18 cellular contexts compared by ENCODE assay signal in genomic region chr14:93731753-93732152, GRCh38. TPM values are rescaled to one million over a fixed set of nuclear protein-coding genes. Genes with fewer than 3 reads are reported as not detected.
DNase-seq lines count a peak whose midpoint lies in the region; ATAC-seq, FAIRE-seq and TF ChIP-seq lines count a peak whose summit lies in the region.
"Had no signal": no experiment of that assay in that cellular context is flagged by ENCODE, and none has a peak within 500 bp of the region (broad histone marks: within the 10 kb centered on the region; RNA-seq: fewer than 3 reads in every experiment).

No MANE protein-coding gene starts in this region.

- peaks cover 0 to 3% of the 10 kb centered on the region in 2 donors for H3K4me1 ChIP-seq in left lung
- H3K4me1 ChIP-seq: A549 had no signal

- H3K27ac Mint-ChIP-seq in mesothelial cell of epicardium (no peak overlapping the region), HFFc6 (no peak overlapping the region)
- H3K27ac Mint-ChIP-seq: T-helper 1 cell treated with Interleukin-12 subunit alpha and Interleukin-12 subunit beta and Interleukin-4 antibody, amounts not matched to agents 30 μg/mL and 1 μg/mL, for 36 hours had no signal

- ATAC-seq in left lung = peak; percentile 83
- ATAC-seq in HG03097 (IDR thresholded peaks at IDR 0.05; ENCODE audit: low FRiP score, unreplicated experiment) = no peak
- ATAC-seq: A549 had no signal

- H3K4me3 ChIP-seq in left lung = no peak overlapping the region
- H3K4me3 ChIP-seq: A549 had no signal

- H3K36me3 ChIP-seq in left lung = no peaks in the 10 kb centered on the region

- H3K4me3 Mint-ChIP-seq in mesothelial cell of epicardium = no peak overlapping the region
- no peak overlapping the region for H3K4me3 Mint-ChIP-seq in HFFc6
- H3K4me3 Mint-ChIP-seq: T-helper 1 cell treated with Interleukin-12 subunit alpha and Interleukin-12 subunit beta and Interleukin-4 antibody, amounts not matched to agents 30 μg/mL and 1 μg/mL, for 36 hours had no signal

- no peak overlapping the region for H3K27ac ChIP-seq in left lung
- H3K27ac ChIP-seq: A549 had no signal

- no peaks in the 10 kb centered on the region for H3K9me3 Mint-ChIP-seq in mesothelial cell of epicardium
- H3K9me3 Mint-ChIP-seq in HFFc6 = peaks cover 55% of the 10 kb centered on the region
- H3K9me3 Mint-ChIP-seq: T-helper 1 cell treated with Interleukin-12 subunit alpha and Interleukin-12 subunit beta and Interleukin-4 antibody, amounts not matched to agents 30 μg/mL and 1 μg/mL, for 36 hours had no signal

- H3K27me3 ChIP-seq in left lung = peaks cover 0 to 41% of the 10 kb centered on the region in 2 donors

- FAIRE-seq in frontal cortex (lab: Jason Lieb, UNC) = no peak
- FAIRE-seq: A549, GM12892 had no signal

- intact Hi-C loops in left lung (cut with DNase I) = no loop called here

- DNase-seq in NOMO-1 (lab: John Stamatoyannopoulos, UW; ENCODE audit: unreplicated experiment in 2 of 2) (peak; percentile 1 to 3), NOMO-1 treated with dmso at 0.1 percent for 144 hours (lab: John Stamatoyannopoulos, UW; ENCODE audit: unreplicated experiment) (no peak), NCI-H510A treated with DMSO at 0.1 percent for 48 hours (lab: John Stamatoyannopoulos, UW) (peak; percentile 18), left lung (peak in 1 of 2 donors; percentile 45), frontal cortex (ENCODE audit: low spot score in 2 of 2) (no peak), mesothelial cell of epicardium (ENCODE audit: low spot score in 2 of 2, unreplicated experiment in 2 of 2) (no peak), HFFc6 (no peak)
- DNase-seq: C1 segment of cervical spinal cord, GOT3, KBM-7, NCI-H1694, NCI-H2171 treated with DMSO at 0.1 percent for 48 hours, NCI-H526, SIG-M5 had no signal

- H3K27me3 Mint-ChIP-seq in mesothelial cell of epicardium (ENCODE audit: low read depth) = peaks cover 3% of the 10 kb centered on the region
- H3K27me3 Mint-ChIP-seq in HFFc6 (ENCODE audit: insufficient read depth) = peaks cover 1% of the 10 kb centered on the region; the same call in 1 of the 2 replicates

- H3K4me1 Mint-ChIP-seq in mesothelial cell of epicardium = peaks cover 5% of the 10 kb centered on the region
- no peaks in the 10 kb centered on the region for H3K4me1 Mint-ChIP-seq in HFFc6 (ENCODE audit: low read depth)

- no peak for TF ChIP-seq CTCF in left lung (IDR thresholded peaks at IDR 0.05)
- TF ChIP-seq CTCF in mesothelial cell of epicardium (IDR thresholded peaks at IDR 0.05; ENCODE audit: unreplicated experiment) = no peak
- TF ChIP-seq CTCF in HFFc6 (IDR thresholded peaks at IDR 0.05) = no peak

- no peaks in the 10 kb centered on the region for H3K36me3 Mint-ChIP-seq in mesothelial cell of epicardium
- no peaks in the 10 kb centered on the region for H3K36me3 Mint-ChIP-seq in HFFc6 (ENCODE audit: low read depth)

- no peaks in the 10 kb centered on the region for H3K9me3 ChIP-seq in left lung
- H3K9me3 ChIP-seq: A549 had no signal

RNA-seq across cellular contexts. Expression of gene PRIMA1, which starts 56.5 kb away (rescaled TPM):
- total RNA-seq in left lung (under 1 TPM; 0.15 to 0.47 TPM), frontal cortex (under 0.01 TPM), mesothelial cell of epicardium (1.5 to 2.3 TPM (median 2.0 TPM) in 3 replicates)
- not detected for total RNA-seq in HFFc6 (2021; fragmentation: NEBNext Ultra II Directional; extraction: Animal tissue kit (Norgen Biotek cat#: 25700))

Comparison
In these comparisons a context has a peak if more than half of its experiments do, and no peak if none do; other contexts are left out.
1. DNase-seq: peak in NOMO-1 (2 of 2) and NCI-H510A treated with DMSO at 0.1 percent for 48 hours (single experiment); none in NOMO-1 treated with dmso at 0.1 percent for 144 hours (single experiment), frontal cortex (0 of 2), mesothelial cell of epicardium (0 of 2) and HFFc6 (single experiment).